ENCODE assay signal across 34 cellular contexts in genomic region chr2:229539628-229540027, GRCh38.
A peak's percentile ranks its signal among the peaks of the same experiment; 100 is the strongest.
DNase-seq lines count a peak whose midpoint lies in the region; ATAC-seq and TF ChIP-seq lines count a peak whose summit lies in the region.
"Had no signal": no experiment of that assay in that cellular context is flagged by ENCODE, and none has a peak within 500 bp of the region (broad histone marks: within the 10 kb centered on the region; RNA-seq: fewer than 3 reads in every experiment).

No MANE protein-coding gene starts in this region.

- no peaks in the 10 kb centered on the region for H3K27me3 ChIP-seq in PC-3 (ENCODE audit: low read length)
- H3K27me3 ChIP-seq in testis, result no peaks in the 10 kb centered on the region
- H3K27me3 ChIP-seq in aorta (ENCODE audit: control insufficient read depth in 1 of 2, insufficient read depth in 2 of 2, low read length in 1 of 2), result no peaks in the 10 kb centered on the region
- H3K27me3 ChIP-seq: heart left ventricle, neutrophil, right lobe of liver, uterus had no signal

- no peak overlapping the region for H3K9ac ChIP-seq in PC-3 (ENCODE audit: low read length)

- no peak overlapping the region for H3K4me2 ChIP-seq in PC-3 (ENCODE audit: low read length)

- 85 to 91% methylated on average over 8 of the region's 8 CpGs for WGBS in testis, 2 donors
- WGBS in aorta, 2 donors, result 82 to 89% methylated on average over 8 of the region's 8 CpGs

- TF ChIP-seq POLR2A in testis (IDR thresholded peaks at IDR 0.05), result no peak

- no peaks in the 10 kb centered on the region for H3K9me3 ChIP-seq in PC-3 (ENCODE audit: low read length)
- H3K9me3 ChIP-seq in testis, result no peaks in the 10 kb centered on the region
- H3K9me3 ChIP-seq in aorta (ENCODE audit: control insufficient read depth, low read length), result no peaks in the 10 kb centered on the region
- H3K9me3 ChIP-seq: heart left ventricle, neutrophil, prostate gland, right lobe of liver, thoracic aorta, uterus had no signal

- CTCF ChIA-PET in PC-3 (lab: Charles Lee), result no interaction called here

- H3K36me3 Mint-ChIP-seq in HFFc6 (ENCODE audit: low read depth), result no peaks in the 10 kb centered on the region
- H3K36me3 Mint-ChIP-seq: CD4-positive, alpha-beta memory T cell; naive thymus-derived CD4-positive, alpha-beta T cell had no signal

- no peaks in the 10 kb centered on the region for H3K79me2 ChIP-seq in PC-3 (ENCODE audit: low read length)

- DNase-seq in ELR (ENCODE audit: low read depth) (peak; percentile 88), PC-3 (peak; percentile 19), astrocyte of the hippocampus (ENCODE audit: low read depth, low spot score) (peak; percentile 54), kidney tubule cell (ENCODE audit: low spot score) (peak; percentile 9), HFFc6 (no peak), GDM1 (lab: John Stamatoyannopoulos, UW) (no peak), testis (no peak), aorta (no peak)
- DNase-seq: activated CD4-positive, alpha-beta T cell treated with anti-CD3 and anti-CD28 coated beads for 36 hours; activated CD8-positive, alpha-beta memory T cell treated with anti-CD3 and anti-CD28 coated beads, Interleukin-2, amount 50 U/mL, for 48 hours; activated CD8-positive, alpha-beta T cell treated with anti-CD3 and anti-CD28 coated beads for 36 hours; activated naive CD4-positive, alpha-beta T cell treated with Interleukin-2 at 50 U/mL for 16 hours; CD4-positive, alpha-beta memory T cell; endodermal cell; foreskin fibroblast; heart left ventricle; kidney; naive thymus-derived CD4-positive, alpha-beta T cell; NCI-H446 treated with DMSO at 0.1 percent for 48 hours; right lobe of liver; SHP77 treated with DMSO at 0.1 percent for 48 hours; stimulated activated CD8-positive, alpha-beta memory T cell treated with anti-CD3 and anti-CD28 coated beads, Interleukin-4, amount 100 ng/mL, for 48 hours; uterus had no signal

- H3K4me3 Mint-ChIP-seq in HFFc6, result no peak overlapping the region; the same call in 1 of the 2 replicates
- H3K4me3 Mint-ChIP-seq: activated CD4-positive, alpha-beta T cell treated with anti-CD3 and anti-CD28 coated beads for 36 hours; activated CD8-positive, alpha-beta T cell treated with anti-CD3 and anti-CD28 coated beads for 36 hours; activated T-helper 1 cell treated with anti-CD3 and anti-CD28 coated beads, Interleukin-12 subunit alpha, Interleukin-12 subunit beta, Interleukin-2, Interleukin-4 antibody, amounts not matched to agents 30 ng/mL and 10 ng/mL and 1 ng/mL, durations not matched to agents 14 hours and 24 hours and 36 hours; CD4-positive, alpha-beta memory T cell; central memory CD8-positive, alpha-beta T cell; dendritic cell treated with granulocyte-macrophage colony-stimulating factor and Interleukin-4, amounts not matched to agents 40 ng/mL and 50 ng/mL, for 4 days; endodermal cell; naive thymus-derived CD4-positive, alpha-beta T cell; stimulated activated naive CD8-positive, alpha-beta T cell treated with anti-CD3 and anti-CD28 coated beads, Interleukin-15, Interleukin-2, amounts not matched to agents 100 ng/mL and 50 ng/mL, for 24 hours; T-helper 2 cell treated with Interferon-gamma antibody and Interleukin-4, amounts not matched to agents 5 μg/mL and 100 μg/mL, for 36 hours had no signal

- H3K27ac Mint-ChIP-seq in HFFc6, result no peak overlapping the region; the same call in 1 of the 2 replicates
- H3K27ac Mint-ChIP-seq: activated CD4-positive, alpha-beta T cell treated with anti-CD3 and anti-CD28 coated beads for 36 hours; activated CD8-positive, alpha-beta T cell treated with anti-CD3 and anti-CD28 coated beads for 36 hours; activated T-helper 1 cell treated with anti-CD3 and anti-CD28 coated beads, Interleukin-12 subunit alpha, Interleukin-12 subunit beta, Interleukin-2, Interleukin-4 antibody, amounts not matched to agents 30 ng/mL and 10 ng/mL and 1 ng/mL, durations not matched to agents 14 hours and 24 hours and 36 hours; CD4-positive, alpha-beta memory T cell; dendritic cell treated with granulocyte-macrophage colony-stimulating factor and Interleukin-4, amounts not matched to agents 40 ng/mL and 50 ng/mL, for 4 days; endodermal cell; naive thymus-derived CD4-positive, alpha-beta T cell; stimulated activated naive CD8-positive, alpha-beta T cell treated with anti-CD3 and anti-CD28 coated beads, Interleukin-15, Interleukin-2, amounts not matched to agents 100 ng/mL and 50 ng/mL, for 24 hours; T-helper 2 cell treated with Interferon-gamma antibody and Interleukin-4, amounts not matched to agents 5 μg/mL and 100 μg/mL, for 36 hours had no signal

- H3K4me1 ChIP-seq in PC-3 (ENCODE audit: insufficient read depth, low read length), result no peaks in the 10 kb centered on the region
- no peaks in the 10 kb centered on the region for H3K4me1 ChIP-seq in testis
- no peaks in the 10 kb centered on the region for H3K4me1 ChIP-seq in aorta (ENCODE audit: control insufficient read depth in 1 of 2, insufficient read depth in 2 of 2, low read length in 2 of 2)
- H3K4me1 ChIP-seq: heart left ventricle, prostate gland, right lobe of liver, uterus had no signal

- no peak overlapping the region for H2AFZ ChIP-seq in PC-3 (ENCODE audit: low read length)

- no peaks in the 10 kb centered on the region for H4K20me1 ChIP-seq in PC-3 (ENCODE audit: low read length)

- TF ChIP-seq CTCF in PC-3 (conservative IDR thresholded peaks at IDR 0.05; ENCODE audit: low read depth, low read length) (no peak), HFFc6 (IDR thresholded peaks at IDR 0.05) (no peak), testis (IDR thresholded peaks at IDR 0.05) (no peak)

- H3K27me3 Mint-ChIP-seq in HFFc6 (ENCODE audit: insufficient read depth), result peaks cover 2% of the 10 kb centered on the region; the same call in 1 of the 2 replicates
- H3K27me3 Mint-ChIP-seq: dendritic cell treated with granulocyte-macrophage colony-stimulating factor and Interleukin-4, amounts not matched to agents 40 ng/mL and 50 ng/mL, for 4 days; stimulated activated naive CD8-positive, alpha-beta T cell treated with anti-CD3 and anti-CD28 coated beads, Interleukin-15, Interleukin-2, amounts not matched to agents 100 ng/mL and 50 ng/mL, for 24 hours had no signal

- POLR2A ChIA-PET in PC-3 (lab: Charles Lee; ENCODE audit: unreplicated experiment), result no interaction called here

- H3K4me3 ChIP-seq in PC-3 (ENCODE audit: low read length) (no peak overlapping the region), testis (no peak overlapping the region), aorta (ENCODE audit: low read length in 2 of 2) (no peak overlapping the region)
- H3K4me3 ChIP-seq: GM12878, heart left ventricle, prostate gland, right lobe of liver, thoracic aorta, uterus had no signal

- H3K9me3 Mint-ChIP-seq in HFFc6, result no peaks in the 10 kb centered on the region
- H3K9me3 Mint-ChIP-seq: activated CD8-positive, alpha-beta T cell treated with anti-CD3 and anti-CD28 coated beads for 36 hours; activated T-helper 1 cell treated with anti-CD3 and anti-CD28 coated beads, Interleukin-12 subunit alpha, Interleukin-12 subunit beta, Interleukin-2, Interleukin-4 antibody, amounts not matched to agents 30 ng/mL and 10 ng/mL and 1 ng/mL, durations not matched to agents 14 hours and 24 hours and 36 hours; CD4-positive, alpha-beta memory T cell; central memory CD8-positive, alpha-beta T cell; dendritic cell treated with granulocyte-macrophage colony-stimulating factor and Interleukin-4, amounts not matched to agents 40 ng/mL and 50 ng/mL, for 4 days; endodermal cell; naive thymus-derived CD4-positive, alpha-beta T cell; stimulated activated naive CD8-positive, alpha-beta T cell treated with anti-CD3 and anti-CD28 coated beads, Interleukin-15, Interleukin-2, amounts not matched to agents 100 ng/mL and 50 ng/mL, for 24 hours; T-helper 2 cell treated with Interferon-gamma antibody and Interleukin-4, amounts not matched to agents 5 μg/mL and 100 μg/mL, for 36 hours had no signal

- H3K9me2 ChIP-seq in PC-3 (replicated peaks; ENCODE audit: low read length), result no peaks in the 10 kb centered on the region

- BruUV-seq in PC-3 (replicated peaks; lab: Mats Ljungman, UMichigan), result no TSS peak

- H3K36me3 ChIP-seq in PC-3 (ENCODE audit: low read depth, low read length) (no peaks in the 10 kb centered on the region), testis (ENCODE audit: low read depth, missing control alignments) (no peaks in the 10 kb centered on the region), aorta (ENCODE audit: control insufficient read depth in 1 of 2, insufficient read depth in 2 of 2, low read length in 1 of 2) (no peaks in the 10 kb centered on the region)
- H3K36me3 ChIP-seq: heart left ventricle, neutrophil, prostate gland, right lobe of liver, thoracic aorta, uterus had no signal

- no peaks in the 10 kb centered on the region for H3F3A ChIP-seq in PC-3 (ENCODE audit: low read length, unreplicated experiment)

- peaks cover 25% of the 10 kb centered on the region; the same call in 1 of the 2 replicates for H3K4me1 Mint-ChIP-seq in HFFc6 (ENCODE audit: low read depth)
- H3K4me1 Mint-ChIP-seq: activated CD4-positive, alpha-beta T cell treated with anti-CD3 and anti-CD28 coated beads for 36 hours; CD4-positive, alpha-beta memory T cell; central memory CD8-positive, alpha-beta T cell; naive thymus-derived CD4-positive, alpha-beta T cell had no signal

- no peak overlapping the region for H3K27ac ChIP-seq in PC-3 (ENCODE audit: low read length)
- H3K27ac ChIP-seq in testis, result no peak overlapping the region
- H3K27ac ChIP-seq in aorta (ENCODE audit: low read depth in 1 of 2, low read length in 2 of 2), result no peak overlapping the region
- H3K27ac ChIP-seq: heart left ventricle, neutrophil, prostate gland, right lobe of liver, thoracic aorta, uterus, VCaP had no signal

- intact Hi-C loops in PC-3 (cut with micrococcal nuclease), result no loop called here
- intact Hi-C loops in testis (cut with DNase I; ENCODE audit: low total_unique reads), result no loop called here
- intact Hi-C loops in aorta (cut with DNase I), result no loop called here

- ATAC-seq in PC-3, result no peak
- ATAC-seq in aorta (ENCODE audit: low FRiP score), result no peak
- ATAC-seq: activated CD4-positive, alpha-beta T cell treated with anti-CD3 and anti-CD28 coated beads for 36 hours; activated CD8-positive, alpha-beta T cell treated with anti-CD3 and anti-CD28 coated beads for 36 hours; esophagus mucosa; GM12878; heart left ventricle; naive thymus-derived CD4-positive, alpha-beta T cell; right lobe of liver had no signal

Comparison
In these comparisons a context has a peak if more than half of its experiments do, and no peak if none do; other contexts are left out.
1. DNase-seq: peak in ELR (single experiment), PC-3 (single experiment), astrocyte of the hippocampus (single experiment) and kidney tubule cell (single experiment); none in HFFc6 (single experiment), GDM1 (single experiment), testis (single experiment) and aorta (0 of 2).